Comparison of ENCODE assay signal across 32 cellular contexts in genomic region chr13:109447667-109448066, GRCh38.
"Had no signal": no experiment of that assay in that cellular context is flagged by ENCODE, and none has a peak within 500 bp of the region (broad histone marks: within the 10 kb centered on the region; RNA-seq: fewer than 3 reads in every experiment).

No MANE protein-coding gene starts in this region.

- H3K27me3 Mint-ChIP-seq: activated naive CD8-positive, alpha-beta T cell treated with anti-CD3 and anti-CD28 coated beads, Interleukin-2, amount 50 U/mL, for 24 hours had no signal

- H3K27ac Mint-ChIP-seq: activated CD8-positive, alpha-beta T cell treated with anti-CD3 and anti-CD28 coated beads, Interleukin-2, amount 10 ng/mL, durations not matched to agents 7 days and 5 days; activated naive CD4-positive, alpha-beta T cell treated with anti-CD3 and anti-CD28 coated beads, Interleukin-2, amount 50 U/mL, for 72 hours; activated naive CD8-positive, alpha-beta T cell treated with anti-CD3 and anti-CD28 coated beads, Interleukin-2, amount 50 U/mL, for 24 hours; T-cell had no signal

- H3K36me3 ChIP-seq: ascending aorta, brain microvascular endothelial cell, cardiac muscle cell, MG63, WERI-Rb-1 had no signal

- H3K4me3 ChIP-seq: ascending aorta, cardiac muscle cell, MG63, SK-N-MC had no signal

- H3K4me1 ChIP-seq: ascending aorta had no signal

- H3K27me3 ChIP-seq: ascending aorta, brain microvascular endothelial cell, cardiac muscle cell, MG63 had no signal

- H3K4me1 Mint-ChIP-seq: activated naive CD8-positive, alpha-beta T cell treated with anti-CD3 and anti-CD28 coated beads, Interleukin-2, amount 50 U/mL, for 24 hours; T-cell had no signal

- H3K4me2 ChIP-seq: KMS-11 had no signal

- H3K9me3 ChIP-seq: MG63 had no signal

- DNase-seq: activated CD4-positive, alpha-beta T cell treated with anti-CD3 and anti-CD28 coated beads for 4 hours; activated CD4-positive, alpha-beta T cell treated with anti-CD3 and anti-CD28 coated beads, Interleukin-2, amount 50 U/mL, for 4 hours; activated CD8-positive, alpha-beta memory T cell treated with anti-CD3 and anti-CD28 coated beads, Interleukin-2, amount 50 U/mL, for 48 hours; activated CD8-positive, alpha-beta T cell treated with anti-CD3 and anti-CD28 coated beads, Interleukin-2, amount 10 ng/mL, durations not matched to agents 7 days and 5 days; activated naive CD4-positive, alpha-beta T cell; activated naive CD8-positive, alpha-beta T cell treated with anti-CD3 and anti-CD28 coated beads, Interleukin-2, amount 50 U/mL, for 24 hours; activated T-cell treated with anti-CD3 and anti-CD28 coated beads, Interleukin-2, amount 50 U/mL, for 1 hour; amniotic stem cell; brain microvascular endothelial cell; MG63; MV-4-11; NCI-H1092 treated with DMSO at 0.1 percent for 48 hours; NCI-H1436; NCI-H1694 treated with DMSO at 0.1 percent for 48 hours; NCI-H2029 treated with DMSO at 0.1 percent for 48 hours; NCI-H345; NCI-H510A; NCI-H526 treated with DMSO at 0.1 percent for 48 hours; NK-92 treated with Interleukin-12 subunit alpha and Interleukin-12 subunit beta, amount 100 ng/mL, for 24 hours; OCI-M1; RPMI8226; T-cell; T-helper 2 cell; T1000; WERI-Rb-1 had no signal

- H3K27ac ChIP-seq: ascending aorta, brain microvascular endothelial cell, cardiac muscle cell, KMS-11, SK-N-MC, WERI-Rb-1 had no signal

- H3K9me3 Mint-ChIP-seq: T-cell had no signal

- H3K9ac ChIP-seq: KMS-11 had no signal

- H3K4me3 Mint-ChIP-seq: activated CD8-positive, alpha-beta T cell treated with anti-CD3 and anti-CD28 coated beads, Interleukin-2, amount 10 ng/mL, durations not matched to agents 7 days and 5 days; activated naive CD8-positive, alpha-beta T cell treated with anti-CD3 and anti-CD28 coated beads, Interleukin-2, amount 50 U/mL, for 24 hours; T-cell had no signal

- ATAC-seq: activated CD8-positive, alpha-beta T cell treated with anti-CD3 and anti-CD28 coated beads, Interleukin-2, amount 10 ng/mL, durations not matched to agents 7 days and 5 days; activated naive CD8-positive, alpha-beta T cell treated with anti-CD3 and anti-CD28 coated beads, Interleukin-2, amount 50 U/mL, for 24 hours; Panc1; Right ventricle myocardium inferior; T-cell had no signal
